19 cellular contexts compared by ENCODE assay signal in genomic region chr10:61460835-61461234, GRCh38. TPM values are rescaled to one million over a fixed set of nuclear protein-coding genes. Genes with fewer than 3 reads are reported as not detected.
DNase-seq lines count a peak whose midpoint lies in the region; ATAC-seq and TF ChIP-seq lines count a peak whose summit lies in the region.
"Had no signal": no experiment of that assay in that cellular context is flagged by ENCODE, and none has a peak within 500 bp of the region (broad histone marks: within the 10 kb centered on the region; RNA-seq: fewer than 3 reads in every experiment).

No MANE protein-coding gene starts in this region.

- H3K4me3 Mint-ChIP-seq in endothelial cell (ENCODE audit: unreplicated experiment) = no peak overlapping the region
- H3K4me3 Mint-ChIP-seq: CD4-positive, alpha-beta memory T cell had no signal

- H3K4me3 ChIP-seq in transverse colon = no peak overlapping the region
- H3K4me3 ChIP-seq: GM23248 had no signal

- H3K27me3 ChIP-seq in transverse colon = no peaks in the 10 kb centered on the region

- TF ChIP-seq EP300 in transverse colon (IDR thresholded peaks at IDR 0.05; ENCODE audit: low read depth) = no peak

- H3K27ac ChIP-seq in VCaP (peak overlapping the region; percentile 96), transverse colon (no peak overlapping the region)
- H3K27ac ChIP-seq: GM23248 had no signal

- H3K27me3 Mint-ChIP-seq in endothelial cell (ENCODE audit: unreplicated experiment) = peaks cover 2% of the 10 kb centered on the region

- no peaks in the 10 kb centered on the region for H3K4me1 ChIP-seq in transverse colon

- no peaks in the 10 kb centered on the region for H3K36me3 Mint-ChIP-seq in endothelial cell (ENCODE audit: low read depth, unreplicated experiment)
- H3K36me3 Mint-ChIP-seq: CD4-positive, alpha-beta memory T cell had no signal

- TF ChIP-seq CTCF in VCaP (conservative IDR thresholded peaks at IDR 0.05) (no peak), endothelial cell (IDR thresholded peaks at IDR 0.05; ENCODE audit: unreplicated experiment) (no peak), transverse colon (IDR thresholded peaks at IDR 0.05) (no peak)

- H3K27ac Mint-ChIP-seq in endothelial cell (ENCODE audit: unreplicated experiment) = peak overlapping the region; percentile 33
- H3K27ac Mint-ChIP-seq: CD4-positive, alpha-beta memory T cell had no signal

- TF ChIP-seq POLR2A in transverse colon (IDR thresholded peaks at IDR 0.05) = no peak

- H3K4me1 Mint-ChIP-seq in endothelial cell (ENCODE audit: unreplicated experiment) = peaks cover 18% of the 10 kb centered on the region
- H3K4me1 Mint-ChIP-seq: CD4-positive, alpha-beta memory T cell had no signal

- in situ Hi-C loops in transverse colon (cut with MboI; ENCODE audit: low pct_ligation_motif_present in 1 of 4, low pct_unique_long_range_greater_than_20kb in 1 of 4, low sequenced_read_pairs in 3 of 4) = no loop called here

- ATAC-seq in esophagus mucosa = no peak
- no peak for ATAC-seq in HG03460 (IDR thresholded peaks at IDR 0.05; ENCODE audit: unreplicated experiment)

- DNase-seq in OCI-M1 (lab: John Stamatoyannopoulos, UW) (peak; percentile 44), endothelial cell (ENCODE audit: low spot score) (no peak), transverse colon (no peak)
- DNase-seq: C1 segment of cervical spinal cord; Calu3; CD4-positive, alpha-beta memory T cell; COR-L47; DMS53; DMS79 treated with DMSO at 0.1 percent for 48 hours; GF-D8; GM23248; H7; HCEC 1CT had no signal

- no peaks in the 10 kb centered on the region for H3K9me3 Mint-ChIP-seq in endothelial cell (ENCODE audit: unreplicated experiment)

- H3K36me3 ChIP-seq in transverse colon = no peaks in the 10 kb centered on the region

- intact Hi-C loops in transverse colon (cut with DNase I; ENCODE audit: low total_unique reads) = no loop called here

- no peaks in the 10 kb centered on the region for H3K9me3 ChIP-seq in transverse colon

RNA-seq across cellular contexts. Expression of gene TMEM26, which starts 7.7 kb away (rescaled TPM):
- total RNA-seq in endothelial cell (ENCODE audit: unreplicated experiment) (0.15 TPM), transverse colon (1 to 10 TPM in 2 of 4 donors, under 1 TPM in 1, not detected in 1; 0.27 to 3.0 (median 1.9) TPM), esophagus mucosa (0.24 TPM)
- total RNA-seq: A172; A673; Calu3; CD4-positive, alpha-beta memory T cell; Daoy; GM23248; H7 had no signal
